ENCODE assay signal across 18 cellular contexts in genomic region chr18:8044004-8044403, GRCh38.
DNase-seq lines count a peak whose midpoint lies in the region; ATAC-seq lines count a peak whose summit lies in the region.
"Had no signal": no experiment of that assay in that cellular context is flagged by ENCODE, and none has a peak within 500 bp of the region (broad histone marks: within the 10 kb centered on the region; RNA-seq: fewer than 3 reads in every experiment).

No MANE protein-coding gene starts in this region.

- H3K27me3 Mint-ChIP-seq in T-helper 17 cell = no peaks in the 10 kb centered on the region
- no peaks in the 10 kb centered on the region for H3K27me3 Mint-ChIP-seq in effector memory CD8-positive, alpha-beta T cell
- peaks cover 0 to 5% of the 10 kb centered on the region in 2 donors for H3K27me3 Mint-ChIP-seq in stimulated activated naive B cell treated with anti-CD40 and anti-IgM and Interleukin-4, amounts not matched to agents 10 μg/mL and 1 μg/mL and 100 μg/mL, for 72 hours
- H3K27me3 Mint-ChIP-seq: B cell; CD4-positive, CD25-positive, alpha-beta regulatory T cell; CD8-positive, alpha-beta memory T cell had no signal

- peaks cover 0 to 2% of the 10 kb centered on the region in 2 donors for H3K9me3 Mint-ChIP-seq in effector memory CD8-positive, alpha-beta T cell
- no peaks in the 10 kb centered on the region for H3K9me3 Mint-ChIP-seq in stimulated activated naive B cell treated with anti-CD40 and anti-IgM and Interleukin-4, amounts not matched to agents 10 μg/mL and 1 μg/mL and 100 μg/mL, for 72 hours
- H3K9me3 Mint-ChIP-seq: HFFc6 had no signal

- H3K9me3 ChIP-seq in T-helper 17 cell (ENCODE audit: control insufficient read depth, low read length, poor library complexity, severe bottlenecking) = no peaks in the 10 kb centered on the region
- H3K9me3 ChIP-seq: BLaER1, HAP-1 had no signal

- H3K4me3 Mint-ChIP-seq in T-helper 17 cell = no peak overlapping the region
- no peak overlapping the region for H3K4me3 Mint-ChIP-seq in effector memory CD8-positive, alpha-beta T cell
- no peak overlapping the region for H3K4me3 Mint-ChIP-seq in stimulated activated naive B cell treated with anti-CD40 and anti-IgM and Interleukin-4, amounts not matched to agents 10 μg/mL and 1 μg/mL and 100 μg/mL, for 72 hours
- H3K4me3 Mint-ChIP-seq: B cell; CD4-positive, CD25-positive, alpha-beta regulatory T cell; CD8-positive, alpha-beta memory T cell; HFFc6 had no signal

- peak overlapping the region; percentile 37 for H3K27ac Mint-ChIP-seq in T-helper 17 cell
- H3K27ac Mint-ChIP-seq in effector memory CD8-positive, alpha-beta T cell = peak overlapping the region; percentile 60 to 89
- H3K27ac Mint-ChIP-seq in stimulated activated naive B cell treated with anti-CD40 and anti-IgM and Interleukin-4, amounts not matched to agents 10 μg/mL and 1 μg/mL and 100 μg/mL, for 72 hours = no peak overlapping the region
- H3K27ac Mint-ChIP-seq: B cell; CD4-positive, CD25-positive, alpha-beta regulatory T cell; HFFc6 had no signal

- no peaks in the 10 kb centered on the region for H3K36me3 Mint-ChIP-seq in T-helper 17 cell (ENCODE audit: low read depth)
- H3K36me3 Mint-ChIP-seq in effector memory CD8-positive, alpha-beta T cell (ENCODE audit: insufficient read depth) = peaks cover 2% of the 10 kb centered on the region
- no peaks in the 10 kb centered on the region for H3K36me3 Mint-ChIP-seq in stimulated activated naive B cell treated with anti-CD40 and anti-IgM and Interleukin-4, amounts not matched to agents 10 μg/mL and 1 μg/mL and 100 μg/mL, for 72 hours
- H3K36me3 Mint-ChIP-seq: CD4-positive, CD25-positive, alpha-beta regulatory T cell; CD8-positive, alpha-beta memory T cell had no signal

- DNase-seq in T-helper 17 cell (no peak), NOMO-1 treated with dmso at 0.1 percent for 144 hours (lab: John Stamatoyannopoulos, UW; ENCODE audit: unreplicated experiment) (no peak), SKM-1 treated with dmso at 0.1 percent for 144 hours (lab: John Stamatoyannopoulos, UW; ENCODE audit: unreplicated experiment) (no peak)
- no peak for DNase-seq in effector memory CD8-positive, alpha-beta T cell
- DNase-seq in stimulated activated naive B cell treated with anti-CD40 and anti-IgM and Interleukin-4, amounts not matched to agents 10 μg/mL and 1 μg/mL and 100 μg/mL, for 72 hours = no peak
- DNase-seq: CD4-positive, CD25-positive, alpha-beta regulatory T cell; CD8-positive, alpha-beta memory T cell; DMS 273 treated with DMSO at 0.1 percent for 48 hours; DMS79; EL; GDM1; GOT3; HFFc6 had no signal

- H3K4me1 Mint-ChIP-seq in T-helper 17 cell = no peaks in the 10 kb centered on the region
- H3K4me1 Mint-ChIP-seq in effector memory CD8-positive, alpha-beta T cell (ENCODE audit: low read depth in 2 of 2) = peaks cover 6 to 24% of the 10 kb centered on the region in 2 donors
- H3K4me1 Mint-ChIP-seq in stimulated activated naive B cell treated with anti-CD40 and anti-IgM and Interleukin-4, amounts not matched to agents 10 μg/mL and 1 μg/mL and 100 μg/mL, for 72 hours = no peaks in the 10 kb centered on the region
- H3K4me1 Mint-ChIP-seq: B cell; CD4-positive, CD25-positive, alpha-beta regulatory T cell had no signal

- ATAC-seq in T-helper 17 cell = no peak
- no peak for ATAC-seq in effector memory CD8-positive, alpha-beta T cell (replicated peaks)
- peak; percentile 60 to 67 for ATAC-seq in stimulated activated naive B cell treated with anti-CD40 and anti-IgM and Interleukin-4, amounts not matched to agents 10 μg/mL and 1 μg/mL and 100 μg/mL, for 72 hours (replicated peaks)
- ATAC-seq in GM19328 (IDR thresholded peaks at IDR 0.05; ENCODE audit: unreplicated experiment) = no peak
- ATAC-seq: GM12878 had no signal

Comparison
In these comparisons a context has a peak if more than half of its experiments do, and no peak if none do; other contexts are left out.
1. ATAC-seq: peak in stimulated activated naive B cell treated with anti-CD40 and anti-IgM and Interleukin-4, amounts not matched to agents 10 μg/mL and 1 μg/mL and 100 μg/mL, for 72 hours (2 of 2); none in T-helper 17 cell (single experiment), effector memory CD8-positive, alpha-beta T cell (single experiment) and GM19328 (single experiment).